In genomic region chr11:65305501-65306268, GRCh38 we compare ENCODE assay signal across 1 cellular context.
TF ChIP-seq lines count a peak whose summit lies in the region.

No MANE protein-coding gene starts in this region.

TF ChIP-seq in HepG2, 621 proteins besides CTCF, POLR2A, EP300 and RAD21 (continued from another document and continues in another):
- TF ChIP-seq ARID4A (CRISPR knock-in tag; IDR thresholded peaks at IDR 0.05; ENCODE audit: borderline replicate concordance) (peak; percentile 22; the same call in 1 of the 2 replicates), ZNF891 (CRISPR knock-in tag; IDR thresholded peaks at IDR 0.05) (no peak), REXO4 (CRISPR knock-in tag; IDR thresholded peaks at IDR 0.05; ENCODE audit: borderline replicate concordance) (no peak), KAT7 (CRISPR knock-in tag; IDR thresholded peaks at IDR 0.05; ENCODE audit: borderline replicate concordance) (no peak; the same call in 1 of the 2 replicates), JUN (CRISPR knock-in tag; IDR thresholded peaks at IDR 0.05) (no peak; the same call in 1 of the 2 replicates), TFDP1 (CRISPR knock-in tag; IDR thresholded peaks at IDR 0.05; ENCODE audit: borderline replicate concordance) (peak; percentile 51; the same call in 1 of the 2 replicates), FOXK1 (CRISPR knock-in tag; IDR thresholded peaks at IDR 0.05; ENCODE audit: borderline replicate concordance, low read depth) (peak; percentile 78; the same call in 1 of the 2 replicates), KLF9 (CRISPR knock-in tag; IDR thresholded peaks at IDR 0.05; ENCODE audit: low read depth) (no peak; the same call in 1 of the 2 replicates), PHF21A (CRISPR knock-in tag; IDR thresholded peaks at IDR 0.05) (peak; percentile 95), KLF11 (CRISPR knock-in tag; IDR thresholded peaks at IDR 0.05) (no peak), ZNF792 (CRISPR knock-in tag; IDR thresholded peaks at IDR 0.05) (peak; percentile 19; the same call in 1 of the 2 replicates), HNF4G (IDR thresholded peaks at IDR 0.05; ENCODE audit: borderline replicate concordance, low read depth, low read length) (peak; percentile 91), HNF4G (CRISPR knock-in tag; IDR thresholded peaks at IDR 0.05; ENCODE audit: borderline replicate concordance, low read depth) (no peak; the same call in 1 of the 2 replicates), ZNF678 (CRISPR knock-in tag; IDR thresholded peaks at IDR 0.05) (0 out of 2 replicates have a peak, but pooled peaks have one; percentile 9), NCOA5 (CRISPR knock-in tag; IDR thresholded peaks at IDR 0.05) (no peak), POLR2G (IDR thresholded peaks at IDR 0.05; ENCODE audit: low read depth, low read length) (peak; percentile 44; the same call in 1 of the 2 replicates), ZNF280B (CRISPR knock-in tag; IDR thresholded peaks at IDR 0.05; ENCODE audit: borderline replicate concordance) (no peak), ZNF563 (CRISPR knock-in tag; IDR thresholded peaks at IDR 0.05) (0 out of 2 replicates have a peak, but pooled peaks have one; percentile 27), PHF8 (CRISPR knock-in tag; IDR thresholded peaks at IDR 0.05) (0 out of 2 replicates have a peak, but pooled peaks have one; percentile 32), ARNT2 (CRISPR knock-in tag; IDR thresholded peaks at IDR 0.05; ENCODE audit: low read depth) (no peak; the same call in 1 of the 2 replicates), PAF1 (CRISPR knock-in tag; IDR thresholded peaks at IDR 0.05) (no peak), ZNF552 (CRISPR knock-in tag; IDR thresholded peaks at IDR 0.05; ENCODE audit: borderline replicate concordance) (no peak), PLRG1 (conservative IDR thresholded peaks at IDR 0.05) (no peak), TEF (CRISPR knock-in tag; IDR thresholded peaks at IDR 0.05) (no peak), ZNF264 (CRISPR knock-in tag; IDR thresholded peaks at IDR 0.05) (peak; percentile 86; the same call in 1 of the 2 replicates), ZNF557 (CRISPR knock-in tag; IDR thresholded peaks at IDR 0.05) (no peak), ZSCAN30 (CRISPR knock-in tag; IDR thresholded peaks at IDR 0.05) (no peak; the same call in 1 of the 2 replicates), MEF2D (CRISPR knock-in tag; IDR thresholded peaks at IDR 0.05) (peak; percentile 50; the same call in 1 of the 2 replicates), ZBTB21 (CRISPR knock-in tag; IDR thresholded peaks at IDR 0.05) (peak; percentile 19; the same call in 1 of the 2 replicates), MXD4 (CRISPR knock-in tag; IDR thresholded peaks at IDR 0.05) (peak; percentile 84), ZNF775 (CRISPR knock-in tag; IDR thresholded peaks at IDR 0.05; ENCODE audit: borderline replicate concordance) (no peak), PRPF4 (IDR thresholded peaks at IDR 0.05; ENCODE audit: low read depth, low read length, poor library complexity, severe bottlenecking) (no peak), ZSCAN31 (CRISPR knock-in tag; IDR thresholded peaks at IDR 0.05; ENCODE audit: low read depth) (peak; percentile 28; the same call in 1 of the 2 replicates), TOPORS (CRISPR knock-in tag; IDR thresholded peaks at IDR 0.05) (peak; percentile 65; the same call in 1 of the 2 replicates), TAF15 (IDR thresholded peaks at IDR 0.05; ENCODE audit: low read depth, low read length, poor library complexity, severe bottlenecking) (no peak), ZNF331 (CRISPR knock-in tag; IDR thresholded peaks at IDR 0.05) (peak; percentile 44; the same call in 1 of the 2 replicates), ZFP36L1 (CRISPR knock-in tag; IDR thresholded peaks at IDR 0.05) (peak; percentile 48; the same call in 1 of the 2 replicates), RFX1 (IDR thresholded peaks at IDR 0.05) (no peak), ZNF607 (CRISPR knock-in tag; IDR thresholded peaks at IDR 0.05; ENCODE audit: borderline replicate concordance) (peak; percentile 15; the same call in 1 of the 2 replicates), TMF1 (CRISPR knock-in tag; IDR thresholded peaks at IDR 0.05; ENCODE audit: low read depth) (peak; percentile 53; the same call in 1 of the 2 replicates), GABPB1 (CRISPR knock-in tag; IDR thresholded peaks at IDR 0.05) (peak; percentile 16), TARDBP (CRISPR knock-in tag; IDR thresholded peaks at IDR 0.05) (peak; percentile 86), SRSF9 (IDR thresholded peaks at IDR 0.05; ENCODE audit: borderline replicate concordance, insufficient read depth, low read depth, low read length, poor library complexity, severe bottlenecking) (no peak), ZBTB7B (CRISPR knock-in tag; IDR thresholded peaks at IDR 0.05) (peak; percentile 71; the same call in 1 of the 2 replicates), KDM1A (CRISPR knock-in tag; IDR thresholded peaks at IDR 0.05) (peak; percentile 90; the same call in 1 of the 2 replicates), FOXM1 (CRISPR knock-in tag; IDR thresholded peaks at IDR 0.05) (no peak)
- TF ChIP-seq, protein P1, sequence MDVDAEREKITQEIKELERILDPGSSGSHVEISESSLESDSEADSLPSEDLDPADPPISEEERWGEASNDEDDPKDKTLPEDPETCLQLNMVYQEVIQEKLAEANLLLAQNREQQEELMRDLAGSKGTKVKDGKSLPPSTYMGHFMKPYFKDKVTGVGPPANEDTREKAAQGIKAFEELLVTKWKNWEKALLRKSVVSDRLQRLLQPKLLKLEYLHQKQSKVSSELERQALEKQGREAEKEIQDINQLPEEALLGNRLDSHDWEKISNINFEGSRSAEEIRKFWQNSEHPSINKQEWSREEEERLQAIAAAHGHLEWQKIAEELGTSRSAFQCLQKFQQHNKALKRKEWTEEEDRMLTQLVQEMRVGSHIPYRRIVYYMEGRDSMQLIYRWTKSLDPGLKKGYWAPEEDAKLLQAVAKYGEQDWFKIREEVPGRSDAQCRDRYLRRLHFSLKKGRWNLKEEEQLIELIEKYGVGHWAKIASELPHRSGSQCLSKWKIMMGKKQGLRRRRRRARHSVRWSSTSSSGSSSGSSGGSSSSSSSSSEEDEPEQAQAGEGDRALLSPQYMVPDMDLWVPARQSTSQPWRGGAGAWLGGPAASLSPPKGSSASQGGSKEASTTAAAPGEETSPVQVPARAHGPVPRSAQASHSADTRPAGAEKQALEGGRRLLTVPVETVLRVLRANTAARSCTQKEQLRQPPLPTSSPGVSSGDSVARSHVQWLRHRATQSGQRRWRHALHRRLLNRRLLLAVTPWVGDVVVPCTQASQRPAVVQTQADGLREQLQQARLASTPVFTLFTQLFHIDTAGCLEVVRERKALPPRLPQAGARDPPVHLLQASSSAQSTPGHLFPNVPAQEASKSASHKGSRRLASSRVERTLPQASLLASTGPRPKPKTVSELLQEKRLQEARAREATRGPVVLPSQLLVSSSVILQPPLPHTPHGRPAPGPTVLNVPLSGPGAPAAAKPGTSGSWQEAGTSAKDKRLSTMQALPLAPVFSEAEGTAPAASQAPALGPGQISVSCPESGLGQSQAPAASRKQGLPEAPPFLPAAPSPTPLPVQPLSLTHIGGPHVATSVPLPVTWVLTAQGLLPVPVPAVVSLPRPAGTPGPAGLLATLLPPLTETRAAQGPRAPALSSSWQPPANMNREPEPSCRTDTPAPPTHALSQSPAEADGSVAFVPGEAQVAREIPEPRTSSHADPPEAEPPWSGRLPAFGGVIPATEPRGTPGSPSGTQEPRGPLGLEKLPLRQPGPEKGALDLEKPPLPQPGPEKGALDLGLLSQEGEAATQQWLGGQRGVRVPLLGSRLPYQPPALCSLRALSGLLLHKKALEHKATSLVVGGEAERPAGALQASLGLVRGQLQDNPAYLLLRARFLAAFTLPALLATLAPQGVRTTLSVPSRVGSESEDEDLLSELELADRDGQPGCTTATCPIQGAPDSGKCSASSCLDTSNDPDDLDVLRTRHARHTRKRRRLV (CRISPR knock-in tag; IDR thresholded peaks at IDR 0.05), result no peak
- TF ChIP-seq, protein P2, sequence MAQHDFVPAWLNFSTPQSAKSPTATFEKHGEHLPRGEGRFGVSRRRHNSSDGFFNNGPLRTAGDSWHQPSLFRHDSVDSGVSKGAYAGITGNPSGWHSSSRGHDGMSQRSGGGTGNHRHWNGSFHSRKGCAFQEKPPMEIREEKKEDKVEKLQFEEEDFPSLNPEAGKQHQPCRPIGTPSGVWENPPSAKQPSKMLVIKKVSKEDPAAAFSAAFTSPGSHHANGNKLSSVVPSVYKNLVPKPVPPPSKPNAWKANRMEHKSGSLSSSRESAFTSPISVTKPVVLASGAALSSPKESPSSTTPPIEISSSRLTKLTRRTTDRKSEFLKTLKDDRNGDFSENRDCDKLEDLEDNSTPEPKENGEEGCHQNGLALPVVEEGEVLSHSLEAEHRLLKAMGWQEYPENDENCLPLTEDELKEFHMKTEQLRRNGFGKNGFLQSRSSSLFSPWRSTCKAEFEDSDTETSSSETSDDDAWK (CRISPR knock-in tag; IDR thresholded peaks at IDR 0.05), result no peak
- TF ChIP-seq, protein P3, sequence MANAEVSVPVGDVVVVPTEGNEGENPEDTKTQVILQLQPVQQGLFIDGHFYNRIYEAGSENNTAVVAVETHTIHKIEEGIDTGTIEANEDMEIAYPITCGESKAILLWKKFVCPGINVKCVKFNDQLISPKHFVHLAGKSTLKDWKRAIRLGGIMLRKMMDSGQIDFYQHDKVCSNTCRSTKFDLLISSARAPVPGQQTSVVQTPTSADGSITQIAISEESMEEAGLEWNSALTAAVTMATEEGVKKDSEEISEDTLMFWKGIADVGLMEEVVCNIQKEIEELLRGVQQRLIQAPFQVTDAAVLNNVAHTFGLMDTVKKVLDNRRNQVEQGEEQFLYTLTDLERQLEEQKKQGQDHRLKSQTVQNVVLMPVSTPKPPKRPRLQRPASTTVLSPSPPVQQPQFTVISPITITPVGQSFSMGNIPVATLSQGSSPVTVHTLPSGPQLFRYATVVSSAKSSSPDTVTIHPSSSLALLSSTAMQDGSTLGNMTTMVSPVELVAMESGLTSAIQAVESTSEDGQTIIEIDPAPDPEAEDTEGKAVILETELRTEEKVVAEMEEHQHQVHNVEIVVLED (CRISPR knock-in tag; IDR thresholded peaks at IDR 0.05; ENCODE audit: borderline replicate concordance), result no peak
- TF ChIP-seq, protein P4, sequence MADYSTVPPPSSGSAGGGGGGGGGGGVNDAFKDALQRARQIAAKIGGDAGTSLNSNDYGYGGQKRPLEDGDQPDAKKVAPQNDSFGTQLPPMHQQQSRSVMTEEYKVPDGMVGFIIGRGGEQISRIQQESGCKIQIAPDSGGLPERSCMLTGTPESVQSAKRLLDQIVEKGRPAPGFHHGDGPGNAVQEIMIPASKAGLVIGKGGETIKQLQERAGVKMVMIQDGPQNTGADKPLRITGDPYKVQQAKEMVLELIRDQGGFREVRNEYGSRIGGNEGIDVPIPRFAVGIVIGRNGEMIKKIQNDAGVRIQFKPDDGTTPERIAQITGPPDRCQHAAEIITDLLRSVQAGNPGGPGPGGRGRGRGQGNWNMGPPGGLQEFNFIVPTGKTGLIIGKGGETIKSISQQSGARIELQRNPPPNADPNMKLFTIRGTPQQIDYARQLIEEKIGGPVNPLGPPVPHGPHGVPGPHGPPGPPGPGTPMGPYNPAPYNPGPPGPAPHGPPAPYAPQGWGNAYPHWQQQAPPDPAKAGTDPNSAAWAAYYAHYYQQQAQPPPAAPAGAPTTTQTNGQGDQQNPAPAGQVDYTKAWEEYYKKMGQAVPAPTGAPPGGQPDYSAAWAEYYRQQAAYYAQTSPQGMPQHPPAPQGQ (CRISPR knock-in tag; IDR thresholded peaks at IDR 0.05; ENCODE audit: borderline replicate concordance), result no peak
